ENCODE assay signal across 1 cellular context in the genomic region with DNA sequence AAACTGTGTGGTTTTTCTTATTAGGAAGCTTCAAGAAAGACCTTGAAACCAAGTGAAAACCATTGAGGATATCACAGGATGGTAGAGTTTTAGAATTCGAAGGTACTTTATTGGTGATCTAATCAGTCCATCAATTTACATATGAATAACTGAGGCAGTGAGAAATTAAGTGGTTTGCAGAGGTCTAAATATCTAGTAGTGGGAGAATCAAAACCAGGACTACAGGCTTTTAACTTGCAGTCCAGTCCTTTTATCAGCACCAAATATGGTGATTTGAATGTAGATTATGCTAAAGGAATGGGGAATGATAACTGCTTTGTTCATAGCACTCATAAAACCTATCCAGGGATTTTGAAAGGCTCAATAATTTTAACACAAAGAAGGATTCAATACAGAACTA.
TF ChIP-seq lines count a peak whose summit lies in the region.

No MANE protein-coding gene starts in this region.

TF ChIP-seq in A549, 52 proteins besides CTCF, POLR2A, EP300 and RAD21 (continued from another document):
- TF ChIP-seq, protein P1, sequence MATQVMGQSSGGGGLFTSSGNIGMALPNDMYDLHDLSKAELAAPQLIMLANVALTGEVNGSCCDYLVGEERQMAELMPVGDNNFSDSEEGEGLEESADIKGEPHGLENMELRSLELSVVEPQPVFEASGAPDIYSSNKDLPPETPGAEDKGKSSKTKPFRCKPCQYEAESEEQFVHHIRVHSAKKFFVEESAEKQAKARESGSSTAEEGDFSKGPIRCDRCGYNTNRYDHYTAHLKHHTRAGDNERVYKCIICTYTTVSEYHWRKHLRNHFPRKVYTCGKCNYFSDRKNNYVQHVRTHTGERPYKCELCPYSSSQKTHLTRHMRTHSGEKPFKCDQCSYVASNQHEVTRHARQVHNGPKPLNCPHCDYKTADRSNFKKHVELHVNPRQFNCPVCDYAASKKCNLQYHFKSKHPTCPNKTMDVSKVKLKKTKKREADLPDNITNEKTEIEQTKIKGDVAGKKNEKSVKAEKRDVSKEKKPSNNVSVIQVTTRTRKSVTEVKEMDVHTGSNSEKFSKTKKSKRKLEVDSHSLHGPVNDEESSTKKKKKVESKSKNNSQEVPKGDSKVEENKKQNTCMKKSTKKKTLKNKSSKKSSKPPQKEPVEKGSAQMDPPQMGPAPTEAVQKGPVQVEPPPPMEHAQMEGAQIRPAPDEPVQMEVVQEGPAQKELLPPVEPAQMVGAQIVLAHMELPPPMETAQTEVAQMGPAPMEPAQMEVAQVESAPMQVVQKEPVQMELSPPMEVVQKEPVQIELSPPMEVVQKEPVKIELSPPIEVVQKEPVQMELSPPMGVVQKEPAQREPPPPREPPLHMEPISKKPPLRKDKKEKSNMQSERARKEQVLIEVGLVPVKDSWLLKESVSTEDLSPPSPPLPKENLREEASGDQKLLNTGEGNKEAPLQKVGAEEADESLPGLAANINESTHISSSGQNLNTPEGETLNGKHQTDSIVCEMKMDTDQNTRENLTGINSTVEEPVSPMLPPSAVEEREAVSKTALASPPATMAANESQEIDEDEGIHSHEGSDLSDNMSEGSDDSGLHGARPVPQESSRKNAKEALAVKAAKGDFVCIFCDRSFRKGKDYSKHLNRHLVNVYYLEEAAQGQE (IDR thresholded peaks at IDR 0.05), result no peak
- TF ChIP-seq HDAC2 (IDR thresholded peaks at IDR 0.05) (no peak), ZC3H11A (IDR thresholded peaks at IDR 0.05) (no peak), EHF (CRISPR knock-in tag; IDR thresholded peaks at IDR 0.05) (no peak), SREBF2 (IDR thresholded peaks at IDR 0.05) (no peak), NFE2L2 (conservative IDR thresholded peaks at IDR 0.05; ENCODE audit: low read length) (no peak), FOSL2 (IDR thresholded peaks at IDR 0.05) (no peak), FOSL2 (CRISPR knock-in tag; IDR thresholded peaks at IDR 0.05) (no peak)
- TF ChIP-seq, protein P2, sequence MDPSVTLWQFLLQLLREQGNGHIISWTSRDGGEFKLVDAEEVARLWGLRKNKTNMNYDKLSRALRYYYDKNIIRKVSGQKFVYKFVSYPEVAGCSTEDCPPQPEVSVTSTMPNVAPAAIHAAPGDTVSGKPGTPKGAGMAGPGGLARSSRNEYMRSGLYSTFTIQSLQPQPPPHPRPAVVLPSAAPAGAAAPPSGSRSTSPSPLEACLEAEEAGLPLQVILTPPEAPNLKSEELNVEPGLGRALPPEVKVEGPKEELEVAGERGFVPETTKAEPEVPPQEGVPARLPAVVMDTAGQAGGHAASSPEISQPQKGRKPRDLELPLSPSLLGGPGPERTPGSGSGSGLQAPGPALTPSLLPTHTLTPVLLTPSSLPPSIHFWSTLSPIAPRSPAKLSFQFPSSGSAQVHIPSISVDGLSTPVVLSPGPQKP (IDR thresholded peaks at IDR 0.05; ENCODE audit: low read depth, low read length), result no peak
